ENCODE assay signal across 14 cellular contexts in genomic region chr1:23618586-23619083, GRCh38. TPM values are rescaled to one million over a fixed set of nuclear protein-coding genes. Genes with fewer than 3 reads are reported as not detected.
DNase-seq lines count a peak whose midpoint lies in the region; ATAC-seq lines count a peak whose summit lies in the region.
"Had no signal": no experiment of that assay in that cellular context is flagged by ENCODE, and none has a peak within 500 bp of the region (broad histone marks: within the 10 kb centered on the region; RNA-seq: fewer than 3 reads in every experiment).

No MANE protein-coding gene starts in this region.

- DNase-seq in activated CD8-positive, alpha-beta memory T cell treated with anti-CD3 and anti-CD28 coated beads, Interleukin-2, amount 10 ng/mL, durations not matched to agents 7 days and 5 days: no peak
- no peak for DNase-seq in activated CD8-positive, alpha-beta memory T cell treated with anti-CD3 and anti-CD28 coated beads for 24 hours
- DNase-seq in NAMALWA (ENCODE audit: low spot score) (peak; percentile 61), NCI-H82 (lab: John Stamatoyannopoulos, UW) (no peak), amniotic stem cell (lab: John Stamatoyannopoulos, UW) (no peak)
- DNase-seq in effector memory CD4-positive, alpha-beta T cell: no peak
- DNase-seq in stimulated activated effector memory CD8-positive, alpha-beta T cell treated with anti-CD3 and anti-CD28 coated beads, Interleukin-12 subunit alpha, Interleukin-12 subunit beta, amount 100 ng/mL, for 72 hours (ENCODE audit: low spot score in 2 of 2): no peak
- DNase-seq: brain microvascular endothelial cell, left colon, NCI-H1048, NCI-H446 treated with DMSO at 0.1 percent for 48 hours, uterus had no signal

- H3K27ac Mint-ChIP-seq in activated CD8-positive, alpha-beta memory T cell treated with anti-CD3 and anti-CD28 coated beads, Interleukin-2, amount 10 ng/mL, durations not matched to agents 7 days and 5 days: no peak overlapping the region
- no peak overlapping the region for H3K27ac Mint-ChIP-seq in stimulated activated effector memory CD8-positive, alpha-beta T cell treated with anti-CD3 and anti-CD28 coated beads, Interleukin-12 subunit alpha, Interleukin-12 subunit beta, amount 100 ng/mL, for 72 hours

- no peaks in the 10 kb centered on the region for H3K36me3 ChIP-seq in effector memory CD4-positive, alpha-beta T cell (ENCODE audit: control insufficient read depth, insufficient read depth, low read length)
- H3K36me3 ChIP-seq: brain microvascular endothelial cell, uterus had no signal

- H3K4me1 ChIP-seq in effector memory CD4-positive, alpha-beta T cell (ENCODE audit: control insufficient read depth, insufficient read depth, low read length, poor library complexity, severe bottlenecking): peaks cover 70% of the 10 kb centered on the region
- H3K4me1 ChIP-seq: uterus had no signal

- CTCF ChIA-PET in activated CD8-positive, alpha-beta memory T cell treated with anti-CD3 and anti-CD28 coated beads, Interleukin-2, amount 10 ng/mL, durations not matched to agents 7 days and 5 days (lab: Charles Lee): interaction anchor here (0.8 to 7.2 kb wide), 6 partner anchors 16 to 66 kb away, joined by 3 to 114 read pairs (median 5); no protein-coding TSS in a partner anchor

- peaks cover 11% of the 10 kb centered on the region for H3K27me3 Mint-ChIP-seq in activated CD8-positive, alpha-beta memory T cell treated with anti-CD3 and anti-CD28 coated beads, Interleukin-2, amount 10 ng/mL, durations not matched to agents 7 days and 5 days

- no peaks in the 10 kb centered on the region for H3K36me3 Mint-ChIP-seq in activated CD8-positive, alpha-beta memory T cell treated with anti-CD3 and anti-CD28 coated beads, Interleukin-2, amount 10 ng/mL, durations not matched to agents 7 days and 5 days
- H3K36me3 Mint-ChIP-seq in stimulated activated effector memory CD8-positive, alpha-beta T cell treated with anti-CD3 and anti-CD28 coated beads, Interleukin-12 subunit alpha, Interleukin-12 subunit beta, amount 100 ng/mL, for 72 hours: no peaks in the 10 kb centered on the region

- H3K4me1 Mint-ChIP-seq in activated CD8-positive, alpha-beta memory T cell treated with anti-CD3 and anti-CD28 coated beads, Interleukin-2, amount 10 ng/mL, durations not matched to agents 7 days and 5 days: peaks cover 37% of the 10 kb centered on the region
- peaks cover 57% of the 10 kb centered on the region for H3K4me1 Mint-ChIP-seq in stimulated activated effector memory CD8-positive, alpha-beta T cell treated with anti-CD3 and anti-CD28 coated beads, Interleukin-12 subunit alpha, Interleukin-12 subunit beta, amount 100 ng/mL, for 72 hours

- H3K27ac ChIP-seq in effector memory CD4-positive, alpha-beta T cell (ENCODE audit: insufficient read depth, low read length, poor library complexity, severe bottlenecking): peak overlapping the region; percentile 86
- H3K27ac ChIP-seq: brain microvascular endothelial cell, RWPE1, uterus had no signal

- H3K4me3 Mint-ChIP-seq in activated CD8-positive, alpha-beta memory T cell treated with anti-CD3 and anti-CD28 coated beads, Interleukin-2, amount 10 ng/mL, durations not matched to agents 7 days and 5 days: peak overlapping the region; percentile 67
- peak overlapping the region; percentile 67 for H3K4me3 Mint-ChIP-seq in stimulated activated effector memory CD8-positive, alpha-beta T cell treated with anti-CD3 and anti-CD28 coated beads, Interleukin-12 subunit alpha, Interleukin-12 subunit beta, amount 100 ng/mL, for 72 hours

- peak overlapping the region; percentile 33 for H3K4me3 ChIP-seq in effector memory CD4-positive, alpha-beta T cell (ENCODE audit: insufficient read depth, low read depth, low read length, poor library complexity, severe bottlenecking)
- H3K4me3 ChIP-seq: uterus had no signal

- no peaks in the 10 kb centered on the region for H3K9me3 Mint-ChIP-seq in activated CD8-positive, alpha-beta memory T cell treated with anti-CD3 and anti-CD28 coated beads, Interleukin-2, amount 10 ng/mL, durations not matched to agents 7 days and 5 days (ENCODE audit: low read depth)
- no peaks in the 10 kb centered on the region for H3K9me3 Mint-ChIP-seq in stimulated activated effector memory CD8-positive, alpha-beta T cell treated with anti-CD3 and anti-CD28 coated beads, Interleukin-12 subunit alpha, Interleukin-12 subunit beta, amount 100 ng/mL, for 72 hours

- no peak for ATAC-seq in activated CD8-positive, alpha-beta memory T cell treated with anti-CD3 and anti-CD28 coated beads, Interleukin-2, amount 10 ng/mL, durations not matched to agents 7 days and 5 days
- no peak for ATAC-seq in stimulated activated effector memory CD8-positive, alpha-beta T cell treated with anti-CD3 and anti-CD28 coated beads, Interleukin-12 subunit alpha, Interleukin-12 subunit beta, amount 100 ng/mL, for 72 hours
- no peak for ATAC-seq in GM18861 (IDR thresholded peaks at IDR 0.05; ENCODE audit: unreplicated experiment)

- H3K27me3 ChIP-seq in effector memory CD4-positive, alpha-beta T cell (replicated peaks; ENCODE audit: control insufficient read depth, insufficient read depth, low read length, poor library complexity, severe bottlenecking): no peaks in the 10 kb centered on the region
- H3K27me3 ChIP-seq: uterus had no signal

- H3K9me3 ChIP-seq in effector memory CD4-positive, alpha-beta T cell (ENCODE audit: control insufficient read depth, low read length): no peaks in the 10 kb centered on the region
- H3K9me3 ChIP-seq: uterus had no signal

RNA-seq across cellular contexts. Expression of gene ID3, which starts 59.3 kb away (rescaled TPM):
- total RNA-seq in activated CD8-positive, alpha-beta memory T cell treated with anti-CD3 and anti-CD28 coated beads, Interleukin-2, amount 10 ng/mL, durations not matched to agents 7 days and 5 days: 10 to 100 TPM; 14.4 to 34.2 TPM
